In the genomic region with DNA sequence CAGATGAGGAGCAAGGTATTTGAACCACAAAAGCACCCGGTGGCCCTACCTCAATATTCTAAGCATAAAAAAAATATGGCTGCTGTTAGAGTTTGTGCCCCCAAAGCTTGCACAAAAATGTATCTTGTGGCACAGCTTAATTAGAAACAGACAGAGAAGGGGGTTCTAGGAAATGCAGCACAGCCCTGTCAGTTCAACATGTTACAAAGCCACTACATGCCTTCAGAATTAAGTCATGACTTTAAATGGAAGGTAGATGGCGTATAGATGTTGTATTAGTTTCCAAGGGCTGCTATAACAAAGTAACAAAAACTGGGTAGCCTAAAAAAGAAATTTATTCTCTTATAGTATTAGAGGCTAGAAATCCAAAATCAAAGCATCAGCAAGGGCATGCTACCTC, we compare ENCODE assay signal across 17 cellular contexts.
DNase-seq lines count a peak whose midpoint lies in the region; ATAC-seq and TF ChIP-seq lines count a peak whose summit lies in the region.
"Had no signal": no experiment of that assay in that cellular context is flagged by ENCODE, and none has a peak within 500 bp of the region (broad histone marks: within the 10 kb centered on the region; RNA-seq: fewer than 3 reads in every experiment).

No MANE protein-coding gene starts in this region.

- no peak overlapping the region for H3K9ac ChIP-seq in H9 (ENCODE audit: extremely low read depth, insufficient read length, low read length)
- no peak overlapping the region for H3K9ac ChIP-seq in smooth muscle cell (ENCODE audit: low read depth)

- H3K23ac ChIP-seq in H9 (ENCODE audit: insufficient read length, low read depth, low read length) = no peak overlapping the region

- peaks cover 5% of the 10 kb centered on the region for H3F3A ChIP-seq in smooth muscle cell (ENCODE audit: low read depth)

- H3K9me3 ChIP-seq in H9 (ENCODE audit: control insufficient read depth, low read depth, low read length) (no peaks in the 10 kb centered on the region), smooth muscle cell (replicated peaks; ENCODE audit: low read depth) (no peaks in the 10 kb centered on the region)
- H3K9me3 ChIP-seq: SJCRH30, testis had no signal

- H3K79me2 ChIP-seq in H9 (ENCODE audit: insufficient read depth, low read length) (no peaks in the 10 kb centered on the region), smooth muscle cell (ENCODE audit: low read depth) (no peaks in the 10 kb centered on the region)

- ATAC-seq in GM21619 (IDR thresholded peaks at IDR 0.05; ENCODE audit: unreplicated experiment) (no peak), GM18861 (IDR thresholded peaks at IDR 0.05; ENCODE audit: unreplicated experiment) (no peak)

- H2AFZ ChIP-seq in H9 (ENCODE audit: low read length) (no peak overlapping the region), smooth muscle cell (ENCODE audit: low read depth) (peak overlapping the region; percentile 86)

- H3K18ac ChIP-seq in H9 (ENCODE audit: insufficient read length, low read depth, low read length) = no peak overlapping the region

- H3K23me2 ChIP-seq in H9 (ENCODE audit: insufficient read length, low read depth, low read length, poor library complexity, severe bottlenecking) = no peaks in the 10 kb centered on the region

- peaks cover 30 to 35% of the 10 kb centered on the region in 2 experiments for H3K4me1 Mint-ChIP-seq in H9

- H3K56ac ChIP-seq in H9 (ENCODE audit: insufficient read length, low read depth, low read length) = no peak overlapping the region

- TF ChIP-seq CTCF in H9 (conservative IDR thresholded peaks at IDR 0.05) (peak; percentile 29; the same call in 1 of the 3 replicates), smooth muscle cell (IDR thresholded peaks at IDR 0.05; ENCODE audit: borderline replicate concordance, insufficient read depth, poor library complexity, severe bottlenecking) (no peak)

- H4K20me1 ChIP-seq in H9 (ENCODE audit: control insufficient read depth, insufficient read depth, insufficient read length) = no peaks in the 10 kb centered on the region
- no peaks in the 10 kb centered on the region for H4K20me1 ChIP-seq in smooth muscle cell (ENCODE audit: low read depth)

- H3K27ac ChIP-seq in H9 (ENCODE audit: insufficient read length, low read depth, low read length) (no peak overlapping the region), smooth muscle cell (ENCODE audit: low read depth) (peak overlapping the region; percentile 76)
- H3K27ac ChIP-seq: testis had no signal

- no peak overlapping the region for H4K5ac ChIP-seq in H9 (ENCODE audit: insufficient read length, low read depth, low read length)

- no peaks in the 10 kb centered on the region for H3K36me3 ChIP-seq in smooth muscle cell (ENCODE audit: low read depth)
- H3K36me3 ChIP-seq: SJCRH30 had no signal

- no peaks in the 10 kb centered on the region for H3K79me1 ChIP-seq in H9 (ENCODE audit: insufficient read depth, low read depth, low read length, poor library complexity, severe bottlenecking)

- H3K4me3 Mint-ChIP-seq in H9 = no peak overlapping the region
- H3K4me3 Mint-ChIP-seq: activated naive CD4-positive, alpha-beta T cell treated with anti-CD3 and anti-CD28 coated beads for 36 hours; CD4-positive, alpha-beta T cell had no signal

- H2BK20ac ChIP-seq in H9 (ENCODE audit: low read depth, low read length, poor library complexity, severe bottlenecking) = no peak overlapping the region

- H3K27me3 ChIP-seq in H9 (ENCODE audit: insufficient read depth, low read length) = no peaks in the 10 kb centered on the region
- no peaks in the 10 kb centered on the region for H3K27me3 ChIP-seq in smooth muscle cell (ENCODE audit: low read depth)
- H3K27me3 ChIP-seq: SJCRH30, testis had no signal

- H3K4me1 ChIP-seq in H9 (ENCODE audit: insufficient read depth, low read length) (peaks cover 11% of the 10 kb centered on the region), smooth muscle cell (ENCODE audit: low read depth) (peaks cover 13% of the 10 kb centered on the region)
- H3K4me1 ChIP-seq: testis had no signal

- no peak overlapping the region for H2BK120ac ChIP-seq in H9 (ENCODE audit: low read depth, low read length, poor library complexity, severe bottlenecking)

- H3K9me3 Mint-ChIP-seq in H9 = no peaks in the 10 kb centered on the region; a peak in 1 of 5 replicates
- H3K9me3 Mint-ChIP-seq: activated naive CD4-positive, alpha-beta T cell treated with anti-CD3 and anti-CD28 coated beads for 36 hours; CD4-positive, alpha-beta T cell had no signal

- no peak overlapping the region for H2BK15ac ChIP-seq in H9 (ENCODE audit: low read depth, low read length)

- no peaks in the 10 kb centered on the region for H3K27me3 Mint-ChIP-seq in H9 (ENCODE audit: low read depth)

- peaks cover 0 to 8% (median 2%) of the 10 kb centered on the region in 3 experiments; a peak in 2 of 7 replicates for H3K36me3 Mint-ChIP-seq in H9 (ENCODE audit: insufficient read depth in 1 of 3, low read depth in 3 of 3)

- H3K14ac ChIP-seq in H9 (ENCODE audit: insufficient read depth, low read length) = no peak overlapping the region

- H3K27ac Mint-ChIP-seq in H9 = no peak overlapping the region
- H3K27ac Mint-ChIP-seq: activated naive CD4-positive, alpha-beta T cell treated with anti-CD3 and anti-CD28 coated beads for 36 hours; CD4-positive, alpha-beta T cell had no signal

- H4K91ac ChIP-seq in H9 (ENCODE audit: insufficient read length, low read depth, low read length) = no peak overlapping the region

- no peak overlapping the region for H2BK12ac ChIP-seq in H9 (ENCODE audit: insufficient read length, low read depth, low read length)

- no CpG with 5 or more reads among the region's 2 CpGs for WGBS in H9 (ENCODE audit: extremely low coverage, insufficient read length, low lambda C conversion rate)
- WGBS in smooth muscle cell (ENCODE audit: low lambda C conversion rate) = 79% methylated on average over 2 of the region's 2 CpGs

- H3K4me3 ChIP-seq in smooth muscle cell = no peak overlapping the region
- H3K4me3 ChIP-seq: testis had no signal

- no peak overlapping the region for H3T11ph ChIP-seq in H9 (ENCODE audit: low read length)

- no peak for DNase-seq in H9
- peak; percentile 16 for DNase-seq in RKO (ENCODE audit: low spot score)
- DNase-seq in fibroblast of gingiva (ENCODE audit: low read depth) = peak; percentile 40
- no peak for DNase-seq in smooth muscle cell (lab: John Stamatoyannopoulos, UW; ENCODE audit: unreplicated experiment)
- no peak for DNase-seq in stimulated activated CD4-positive, alpha-beta T cell treated with anti-CD3 and anti-CD28 coated beads, Interleukin-4, amount 100 ng/mL, for 1 hour
- DNase-seq: activated CD4-positive, alpha-beta T cell treated with anti-CD3 and anti-CD28 coated beads for 4 hours; activated CD8-positive, alpha-beta memory T cell treated with anti-CD3 and anti-CD28 coated beads, Interleukin-2, amount 50 U/mL, for 4 hours; activated naive CD4-positive, alpha-beta T cell treated with anti-CD3 and anti-CD28 coated beads for 36 hours; CD4-positive, alpha-beta T cell; Karpas-422; NCI-H1417 treated with DMSO at 0.1 percent for 48 hours; NCI-H226; SJCRH30; stimulated activated CD4-positive, alpha-beta T cell treated with anti-CD3 and anti-CD28 coated beads, Interleukin-4, amount 100 ng/mL, for 4 hours; testis had no signal

- no peak overlapping the region for H2BK5ac ChIP-seq in H9 (ENCODE audit: insufficient read length, low read length)

- H3K4me2 ChIP-seq in H9 (ENCODE audit: insufficient read depth, insufficient read length, low read length) = no peak overlapping the region
- H3K4me2 ChIP-seq in smooth muscle cell = no peak overlapping the region

- H4K8ac ChIP-seq in H9 (replicated peaks; ENCODE audit: insufficient read length, low read depth, low read length) = no peak overlapping the region

- H3K4ac ChIP-seq in H9 (ENCODE audit: low read depth, low read length) = no peak overlapping the region

- no peak overlapping the region for H2AK5ac ChIP-seq in H9 (ENCODE audit: insufficient read length, low read length)

Comparison
In these comparisons a context has a peak if more than half of its experiments do, and no peak if none do; other contexts are left out.
1. DNase-seq: peak in RKO (single experiment) and fibroblast of gingiva (single experiment); none in H9 (single experiment), smooth muscle cell (single experiment) and stimulated activated CD4-positive, alpha-beta T cell treated with anti-CD3 and anti-CD28 coated beads, Interleukin-4, amount 100 ng/mL, for 1 hour (single experiment).